Comparison of ENCODE assay signal across 8 cellular contexts in genomic region chr2:37156071-37156856, GRCh38. TPM values are rescaled to one million over a fixed set of nuclear protein-coding genes. Genes with fewer than 3 reads are reported as not detected.
DNase-seq lines count a peak whose midpoint lies in the region; ATAC-seq and TF ChIP-seq lines count a peak whose summit lies in the region.

No MANE protein-coding gene starts in this region.

- H2AK9ac ChIP-seq in IMR-90 (replicated peaks; ENCODE audit: low read depth, low read length, poor library complexity): peak overlapping the region; percentile 82

- H3K56ac ChIP-seq in IMR-90 (ENCODE audit: extremely low read depth, insufficient read depth, low read length): peak overlapping the region; percentile 40; the same call in 1 of the 2 replicates

- dilution Hi-C loops in IMR-90 (cut with HindIII; ENCODE audit: low sequenced_read_pairs, unreplicated experiment): no loop called here

- no peak for TF ChIP-seq RAD21 in IMR-90 (IDR thresholded peaks at IDR 0.05; ENCODE audit: low read length)

- intact Hi-C loops in IMR-90 (cut with micrococcal nuclease): loop anchor here (5.0 kb wide), 1 partner anchor 56 kb away; no protein-coding TSS in a partner anchor

- peak overlapping the region; percentile 2; the same call in 1 of the 2 replicates for H3K18ac ChIP-seq in IMR-90 (ENCODE audit: low read depth, low read length)

- H3K36me3 ChIP-seq in DND-41 (ENCODE audit: insufficient read depth, low read length) (peaks cover 22% of the 10 kb centered on the region), IMR-90 (ENCODE audit: control insufficient read depth, insufficient read depth, low read length) (no peaks in the 10 kb centered on the region)

- in situ Hi-C loops in IMR-90 (cut with MboI; ENCODE audit: low sequenced_read_pairs): loop anchor here (25.0 kb wide), 1 partner anchor 731 kb away; no protein-coding TSS in a partner anchor

- H3K14ac ChIP-seq in IMR-90 (replicated peaks; ENCODE audit: low read depth, low read length): peak overlapping the region; percentile 70

- no peak overlapping the region for H2BK20ac ChIP-seq in IMR-90 (ENCODE audit: low read depth, low read length)

- no peak for TF ChIP-seq CTCF in DND-41 (IDR thresholded peaks at IDR 0.05; ENCODE audit: borderline replicate concordance, extremely low read depth, low read length, poor library complexity, severe bottlenecking)
- no peak for TF ChIP-seq CTCF in IMR-90 (conservative IDR thresholded peaks at IDR 0.05; ENCODE audit: low read depth, low read length)

- H4K20me1 ChIP-seq in DND-41 (ENCODE audit: insufficient read depth, low read length) (peaks cover 23% of the 10 kb centered on the region; the same call in 1 of the 2 replicates), IMR-90 (ENCODE audit: insufficient read depth, low read length) (no peaks in the 10 kb centered on the region)

- H3K9me3 ChIP-seq in DND-41 (ENCODE audit: insufficient read depth, low read length, severe bottlenecking) (no peaks in the 10 kb centered on the region), IMR-90 (ENCODE audit: control insufficient read depth, insufficient read depth, low read length) (no peaks in the 10 kb centered on the region)

- H2AFZ ChIP-seq in DND-41 (ENCODE audit: low read depth, low read length): peak overlapping the region; percentile 84
- peak overlapping the region; percentile 88 for H2AFZ ChIP-seq in IMR-90 (replicated peaks; ENCODE audit: low read length, poor library complexity)

- H4K8ac ChIP-seq in IMR-90 (ENCODE audit: low read depth in 2 of 2, low read length in 2 of 2): peak overlapping the region; percentile 74 to 76; a peak in 3 of 4 replicates

- H3K4me1 ChIP-seq in DND-41 (ENCODE audit: insufficient read depth, low read length) (peaks cover 56% of the 10 kb centered on the region), IMR-90 (ENCODE audit: control insufficient read depth, insufficient read depth, low read length) (peaks cover 5% of the 10 kb centered on the region; the same call in 1 of the 2 replicates)

- H4K91ac ChIP-seq in IMR-90 (ENCODE audit: insufficient read depth, low read depth, low read length): peak overlapping the region; percentile 35; the same call in 1 of the 2 replicates

- BruUV-seq in IMR-90 (replicated peaks; lab: Mats Ljungman, UMichigan): no TSS peak

- no peak overlapping the region for H2BK15ac ChIP-seq in IMR-90 (ENCODE audit: low read depth, low read length)

- H3K9ac ChIP-seq in DND-41 (ENCODE audit: low read depth, low read length): peak overlapping the region; percentile 91
- H3K9ac ChIP-seq in IMR-90 (ENCODE audit: low read depth, low read length): peak overlapping the region; percentile 73

- peaks cover 13 to 36% of the 10 kb centered on the region in 2 experiments for H3K79me1 ChIP-seq in IMR-90 (ENCODE audit: low read depth in 1 of 2, low read length in 2 of 2)

- peak overlapping the region; percentile 2; the same call in 1 of the 2 replicates for H4K5ac ChIP-seq in IMR-90 (ENCODE audit: low read depth, low read length)

- H2AK5ac ChIP-seq in IMR-90 (ENCODE audit: low read depth, low read length): peak overlapping the region; percentile 42

- ATAC-seq in DND-41 (ENCODE audit: insufficient read depth, low read depth) (peak; percentile 12), GM21390 (IDR thresholded peaks at IDR 0.05; ENCODE audit: unreplicated experiment) (peak; percentile 18), IMR-90 (ENCODE audit: low read depth) (peak; percentile 68), left lobe of liver (peak; percentile 51)

- DNase-seq in DND-41 (peak; percentile 50), IMR-90 (peak; percentile 42), UCSD-AML1 (lab: John Stamatoyannopoulos, UW; ENCODE audit: unreplicated experiment) (peak; percentile 62), left lobe of liver (ENCODE audit: low spot score) (no peak), NCI-H1436 (lab: John Stamatoyannopoulos, UW) (no peak)
- DNase-seq in stimulated activated CD4-positive, alpha-beta T cell treated with anti-CD3 and anti-CD28 coated beads, Interleukin-2, amount 100 ng/mL, for 48 hours: peak; percentile 29 to 38

- CTCF ChIA-PET in IMR-90 (lab: Yijun Ruan, JAX): no interaction called here

- H2BK120ac ChIP-seq in IMR-90 (ENCODE audit: low read depth, low read length): no peak overlapping the region

- H3K9me1 ChIP-seq in IMR-90 (ENCODE audit: insufficient read depth, low read length): no peaks in the 10 kb centered on the region

- POLR2A ChIA-PET in IMR-90 (lab: Charles Lee; ENCODE audit: unreplicated experiment): no interaction called here

- H3K27ac ChIP-seq in DND-41 (ENCODE audit: low read length) (peak overlapping the region; percentile 86), IMR-90 (ENCODE audit: insufficient read depth, low read length) (peak overlapping the region; percentile 69), cingulate gyrus (ENCODE audit: low read depth, low read length) (peak overlapping the region; percentile 73)

- H3K4me3 ChIP-seq in DND-41 (ENCODE audit: low read depth in 1 of 2, low read length in 2 of 2) (peak overlapping the region; percentile 74 to 82), IMR-90 (ENCODE audit: insufficient read depth, low read depth, low read length) (peak overlapping the region; percentile 83)

- H3K27me3 ChIP-seq in DND-41 (ENCODE audit: insufficient read depth, low read length, poor library complexity) (no peaks in the 10 kb centered on the region), IMR-90 (ENCODE audit: control insufficient read depth, insufficient read depth, low read length) (no peaks in the 10 kb centered on the region)

- peaks cover 60% of the 10 kb centered on the region for H3K79me2 ChIP-seq in DND-41 (ENCODE audit: insufficient read depth, low read length)

- peak overlapping the region; percentile 58 for H2BK5ac ChIP-seq in IMR-90 (ENCODE audit: low read depth, low read length, poor library complexity, severe bottlenecking)

- peak overlapping the region; percentile 57 for H3K4ac ChIP-seq in IMR-90 (ENCODE audit: low read depth, low read length)

- H3K4me2 ChIP-seq in DND-41 (ENCODE audit: insufficient read depth, low read length) (peak overlapping the region; percentile 94), IMR-90 (ENCODE audit: low read depth, low read length) (peak overlapping the region; percentile 76)

- WGBS in IMR-90 (ENCODE audit: extremely low coverage in 2 of 2, insufficient read length in 1 of 2), 2 experiments: 2% methylated on average over 9 of the region's 27 CpGs; no CpG with 5 or more reads in 1 of the 2 experiments

- peak overlapping the region; percentile 35 for H3K23ac ChIP-seq in IMR-90 (ENCODE audit: low read depth, low read length)

- no peak for TF ChIP-seq POLR2A in IMR-90 (IDR thresholded peaks at IDR 0.05; ENCODE audit: low read depth, low read length)

TF ChIP-seq in IMR-90, 13 proteins besides CTCF, POLR2A, EP300 and RAD21:
- TF ChIP-seq RFX5 (IDR thresholded peaks at IDR 0.05; ENCODE audit: low read depth, low read length) (no peak), FOS (IDR thresholded peaks at IDR 0.05; ENCODE audit: low read depth, low read length) (no peak), MAFK (IDR thresholded peaks at IDR 0.05; ENCODE audit: low read depth, low read length) (no peak), ELK1 (IDR thresholded peaks at IDR 0.05; ENCODE audit: borderline replicate concordance, low read depth, low read length) (no peak)

RNA-seq across cellular contexts. Expression of gene EIF2AK2, which starts 0.5 kb away (rescaled TPM):
- total RNA-seq in IMR-90 (2012; rRNA removed) (16.8 and 32.2 TPM in 2 replicates), left lobe of liver (10.7 TPM)
- 7.3 and 10.2 TPM in 2 replicates for polyA plus RNA-seq in IMR-90 (2012; rRNA removed)
- polyA plus RNA-seq in IMR-90 (2012; cell fraction: cytosol; rRNA removed): 3.1 and 3.5 TPM in 2 replicates
- 2.0 and 9.7 TPM in 2 replicates for polyA plus RNA-seq in IMR-90 (2012; cell fraction: nucleus; rRNA removed; ENCODE audit: low replicate concordance)

RNA-seq across cellular contexts. Expression of gene SULT6B1, which starts 32.2 kb away (rescaled TPM):
- total RNA-seq in IMR-90 (2012; rRNA removed) (not detected in 2 replicates), left lobe of liver (not detected)
- polyA plus RNA-seq in IMR-90 (2012; rRNA removed): not detected in 2 replicates
- not detected in 2 replicates for polyA plus RNA-seq in IMR-90 (2012; cell fraction: cytosol; rRNA removed)
- polyA plus RNA-seq in IMR-90 (2012; cell fraction: nucleus; rRNA removed; ENCODE audit: low replicate concordance): not detected in 2 replicates

RNA-seq across cellular contexts. Expression of gene CEBPZOS, which starts 40.0 kb away (rescaled TPM):
- total RNA-seq in IMR-90 (2012; rRNA removed): 16.8 and 23.3 TPM in 2 replicates
- polyA plus RNA-seq in IMR-90 (2012; rRNA removed): 26.3 and 31.5 TPM in 2 replicates
- polyA plus RNA-seq in IMR-90 (2012; cell fraction: cytosol; rRNA removed): 8.6 and 20.8 TPM in 2 replicates
- polyA plus RNA-seq in IMR-90 (2012; cell fraction: nucleus; rRNA removed; ENCODE audit: low replicate concordance): 2.9 and 16.4 TPM in 2 replicates
- 19.3 TPM for total RNA-seq in left lobe of liver

Comparison
In these comparisons a context has a peak if more than half of its experiments do, and no peak if none do; other contexts are left out.
1. ATAC-seq: peak in every context shown above with its lines; median percentile 68 in IMR-90; 51 in left lobe of liver; 18 in GM21390; 12 in DND-41.
2. DNase-seq: peak in DND-41 (single experiment), IMR-90 (single experiment), UCSD-AML1 (single experiment) and stimulated activated CD4-positive, alpha-beta T cell treated with anti-CD3 and anti-CD28 coated beads, Interleukin-2, amount 100 ng/mL, for 48 hours (2 of 2); none in left lobe of liver (single experiment) and NCI-H1436 (single experiment).
3. Peak in every context shown above with its lines, with median percentiles within 50 percentile points of each other: H3K27ac ChIP-seq.